ENCODE assay signal across 28 cellular contexts in the genomic region with DNA sequence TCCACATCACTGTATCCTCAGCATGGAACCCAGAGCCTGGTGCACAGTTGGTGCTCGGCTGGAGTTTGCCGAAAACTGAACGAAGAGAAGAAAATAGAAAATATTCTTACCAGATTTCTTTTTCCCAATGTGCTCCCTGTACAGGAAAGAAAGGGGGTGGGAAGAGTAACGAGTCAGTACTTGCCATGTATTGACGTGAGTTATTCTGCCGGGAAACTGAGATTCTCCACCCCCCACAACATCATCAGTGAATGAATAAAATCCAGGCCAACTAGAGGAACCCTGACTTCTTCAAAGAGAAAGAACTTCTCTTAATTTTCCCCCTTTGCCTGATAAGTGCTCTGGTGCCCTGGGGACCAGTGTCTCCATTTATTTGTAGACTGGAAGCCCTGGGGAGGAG.
"Had no signal": no experiment of that assay in that cellular context is flagged by ENCODE, and none has a peak within 500 bp of the region (broad histone marks: within the 10 kb centered on the region; RNA-seq: fewer than 3 reads in every experiment).

No MANE protein-coding gene starts in this region.

- H3K4me2 ChIP-seq: neural progenitor cell had no signal

- H3K27me3 ChIP-seq: neural progenitor cell, neutrophil, stomach, testis, thyroid gland, transverse colon, upper lobe of left lung, vagina had no signal

- H3K36me3 ChIP-seq: neural progenitor cell, neutrophil, thyroid gland, transverse colon had no signal

- H3K9ac ChIP-seq: neural progenitor cell, parathyroid adenoma had no signal

- H3K4me1 ChIP-seq: left ventricle myocardium inferior, neural progenitor cell, parathyroid adenoma, prostate gland, stomach, testis, thyroid gland, transverse colon, upper lobe of left lung, vagina had no signal

- DNase-seq: hippocampal formation; kidney; left colon; left ventricle myocardium inferior; natural killer cell; nephron progenitor cell; occipital lobe; retina; right cardiac atrium; stimulated activated CD4-positive, alpha-beta T cell treated with anti-CD3 and anti-CD28 coated beads, Interleukin-12 subunit alpha, Interleukin-12 subunit beta, amount 100 ng/mL, for 4 hours; stimulated activated CD4-positive, alpha-beta T cell treated with anti-CD3 and anti-CD28 coated beads, Interleukin-15, amount 100 ng/mL, for 24 hours; stimulated activated CD4-positive, alpha-beta T cell treated with anti-CD3 and anti-CD28 coated beads, Interleukin-2, amount 100 ng/mL, for 24 hours; stimulated activated CD4-positive, alpha-beta T cell treated with anti-CD3 and anti-CD28 coated beads, Interleukin-4, amount 100 ng/mL, for 1 hour; stimulated activated naive B cell treated with anti-CD40 and anti-IgM and Interleukin-4, amounts not matched to agents 10 μg/mL and 1 μg/mL and 100 μg/mL, for 72 hours; stimulated activated naive CD8-positive, alpha-beta T cell treated with anti-CD3 and anti-CD28 coated beads, Interleukin-15, Interleukin-2, amounts not matched to agents 100 U/mL and 50 U/mL, for 24 hours; stomach; testis; thyroid gland; transverse colon; upper lobe of left lung had no signal

- H2AFZ ChIP-seq: neural progenitor cell, parathyroid adenoma had no signal

- H3K9me3 ChIP-seq: neutrophil, prostate gland, thyroid gland, vagina had no signal

- H3K27ac ChIP-seq: left ventricle myocardium inferior, neural progenitor cell, neutrophil, parathyroid adenoma, prostate gland, skin epidermis, stomach, testis, thyroid gland, transverse colon, upper lobe of left lung, vagina had no signal

- ATAC-seq: left colon; natural killer cell; right cardiac atrium; sciatic nerve; stimulated activated naive B cell treated with anti-CD40 and anti-IgM and Interleukin-4, amounts not matched to agents 10 μg/mL and 1 μg/mL and 100 μg/mL, for 72 hours; stimulated activated naive CD8-positive, alpha-beta T cell treated with anti-CD3 and anti-CD28 coated beads, Interleukin-15, Interleukin-2, amounts not matched to agents 100 U/mL and 50 U/mL, for 24 hours had no signal

- H3K4me3 ChIP-seq: left ventricle myocardium inferior, lung, neural progenitor cell, prostate gland, skin epidermis, stomach, testis, thyroid gland, transverse colon, upper lobe of left lung, vagina had no signal
